In the genomic region with DNA sequence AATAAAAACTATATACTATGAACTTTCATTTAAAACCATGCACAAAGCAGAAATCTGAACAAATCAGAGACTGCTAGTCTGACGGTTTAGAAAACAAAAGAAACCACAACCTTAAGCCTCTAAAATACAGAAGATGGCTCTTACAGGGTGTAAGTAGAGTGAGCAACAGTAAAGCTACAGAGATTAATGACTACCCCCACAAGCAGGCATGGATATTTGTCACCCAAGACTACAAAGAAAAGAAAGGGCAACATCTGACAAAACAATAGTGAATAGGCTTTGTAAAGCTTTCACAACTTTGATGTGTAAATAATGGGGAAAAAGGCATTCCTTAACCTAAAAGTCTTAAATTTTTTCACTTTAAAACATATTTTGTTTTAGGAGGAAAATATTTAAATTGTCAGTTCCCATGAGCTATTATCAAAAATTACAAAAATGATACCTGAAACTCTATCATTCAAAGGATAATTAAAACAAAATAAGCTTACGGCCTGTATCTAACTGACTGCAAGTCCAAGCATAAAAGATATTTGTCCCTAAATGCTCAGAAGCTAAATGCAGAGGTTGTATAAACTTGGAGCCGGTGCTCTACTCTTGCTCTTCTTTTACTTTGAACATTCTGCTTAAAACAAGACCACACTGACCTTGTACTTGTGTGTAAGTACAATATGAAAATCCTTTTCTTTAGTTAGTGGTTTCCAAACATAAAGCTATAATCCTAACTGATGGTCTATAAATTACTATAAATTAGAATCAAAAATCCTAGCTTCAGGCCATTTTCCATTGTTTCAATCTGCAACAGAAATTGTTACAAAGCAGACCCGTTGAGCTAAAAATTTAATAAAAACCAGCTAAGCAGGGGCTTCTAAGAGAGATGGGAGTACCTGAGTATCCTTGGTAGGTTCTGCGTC, we compare ENCODE assay signal across 11 cellular contexts.
DNase-seq lines count a peak whose midpoint lies in the region; ATAC-seq and TF ChIP-seq lines count a peak whose summit lies in the region.
"Had no signal": no experiment of that assay in that cellular context is flagged by ENCODE, and none has a peak within 500 bp of the region (broad histone marks: within the 10 kb centered on the region; RNA-seq: fewer than 3 reads in every experiment).

No MANE protein-coding gene starts in this region.

- TF ChIP-seq CTCF in AG04449 (IDR thresholded peaks at IDR 0.05; ENCODE audit: insufficient read depth, low read length, missing control alignments): no peak
- no peak for TF ChIP-seq CTCF in nephron progenitor cell (IDR thresholded peaks at IDR 0.05)

- H3K36me3 Mint-ChIP-seq in nephron progenitor cell (ENCODE audit: low read depth): peaks cover 15% of the 10 kb centered on the region

- peak overlapping the region; percentile 33 for H3K27ac Mint-ChIP-seq in nephron progenitor cell
- H3K27ac Mint-ChIP-seq: CD4-positive, CD25-positive, alpha-beta regulatory T cell; stimulated activated naive CD8-positive, alpha-beta T cell treated with anti-CD3 and anti-CD28 coated beads, Interleukin-15, Interleukin-2, amounts not matched to agents 100 ng/mL and 50 ng/mL, for 24 hours had no signal

- H3K9me3 Mint-ChIP-seq in nephron progenitor cell: no peaks in the 10 kb centered on the region
- H3K9me3 Mint-ChIP-seq: CD4-positive, CD25-positive, alpha-beta regulatory T cell; stimulated activated naive CD8-positive, alpha-beta T cell treated with anti-CD3 and anti-CD28 coated beads, Interleukin-15, Interleukin-2, amounts not matched to agents 100 ng/mL and 50 ng/mL, for 24 hours had no signal

- POLR2A ChIA-PET in AG04449 (lab: Yijun Ruan, JAX): interaction anchor here (0.6 to 1.1 kb wide), 4 partner anchors 11 to 18 kb away, joined by 3 to 4 read pairs (median 3); no protein-coding TSS in a partner anchor

- no peak overlapping the region for H3K4me3 Mint-ChIP-seq in nephron progenitor cell
- H3K4me3 Mint-ChIP-seq: CD4-positive, CD25-positive, alpha-beta regulatory T cell; stimulated activated naive CD8-positive, alpha-beta T cell treated with anti-CD3 and anti-CD28 coated beads, Interleukin-15, Interleukin-2, amounts not matched to agents 100 ng/mL and 50 ng/mL, for 24 hours had no signal

- ATAC-seq in GM18517 (IDR thresholded peaks at IDR 0.05; ENCODE audit: unreplicated experiment): no peak

- CTCF ChIA-PET in AG04449 (lab: Yijun Ruan, JAX): interaction anchor here (1.0 to 18.4 kb wide), 7 partner anchors 10 to 107 kb away, joined by 3 to 276 read pairs (median 4); a partner anchor contains a TSS

- H3K4me1 Mint-ChIP-seq in nephron progenitor cell: peaks cover 28% of the 10 kb centered on the region

- peak overlapping the region; percentile 49 for H3K4me3 ChIP-seq in AG04449 (ENCODE audit: low read depth, low read length)

- no peak for DNase-seq in AG04449 (ENCODE audit: low read depth, low spot score)
- peak; percentile 32 for DNase-seq in NCI-H1694 (lab: John Stamatoyannopoulos, UW)
- peak; percentile 36 for DNase-seq in dermis blood vessel endothelial cell
- DNase-seq in nephron progenitor cell: no peak
- no peak for DNase-seq in DMS53 (lab: John Stamatoyannopoulos, UW)
- no peak for DNase-seq in activated T-cell treated with anti-CD3 and anti-CD28 coated beads, Interleukin-2, amount 50 U/mL, for 48 hours
- DNase-seq in SW 1271 (lab: John Stamatoyannopoulos, UW): no peak
- DNase-seq: CD4-positive, CD25-positive, alpha-beta regulatory T cell; effector CD8-positive, alpha-beta T cell had no signal

- no peaks in the 10 kb centered on the region for H3K27me3 Mint-ChIP-seq in nephron progenitor cell (ENCODE audit: low read depth, poor library complexity)
- H3K27me3 Mint-ChIP-seq: CD4-positive, CD25-positive, alpha-beta regulatory T cell; stimulated activated naive CD8-positive, alpha-beta T cell treated with anti-CD3 and anti-CD28 coated beads, Interleukin-15, Interleukin-2, amounts not matched to agents 100 ng/mL and 50 ng/mL, for 24 hours had no signal

Comparison
In these comparisons a context has a peak if more than half of its experiments do, and no peak if none do; other contexts are left out.
1. DNase-seq: peak in NCI-H1694 (single experiment) and dermis blood vessel endothelial cell (single experiment); none in AG04449 (single experiment), nephron progenitor cell (single experiment), DMS53 (single experiment), activated T-cell treated with anti-CD3 and anti-CD28 coated beads, Interleukin-2, amount 50 U/mL, for 48 hours (0 of 2) and SW 1271 (0 of 2).